10 cellular contexts compared by ENCODE assay signal in genomic region chr6:24064106-24064505, GRCh38.
DNase-seq lines count a peak whose midpoint lies in the region; ATAC-seq and TF ChIP-seq lines count a peak whose summit lies in the region.
"Had no signal": no experiment of that assay in that cellular context is flagged by ENCODE, and none has a peak within 500 bp of the region (broad histone marks: within the 10 kb centered on the region; RNA-seq: fewer than 3 reads in every experiment).

No MANE protein-coding gene starts in this region.

- H3K9me3 Mint-ChIP-seq in Calu3 (ENCODE audit: low read depth, unreplicated experiment): peaks cover 2% of the 10 kb centered on the region
- peaks cover 3 to 10% of the 10 kb centered on the region in 2 donors for H3K9me3 Mint-ChIP-seq in activated naive CD4-positive, alpha-beta T cell treated with anti-CD3 and anti-CD28 coated beads, Interleukin-2, amount 50 U/mL, for 72 hours
- H3K9me3 Mint-ChIP-seq: stimulated activated naive CD8-positive, alpha-beta T cell treated with anti-CD3 and anti-CD28 coated beads, Interleukin-15, Interleukin-2, amounts not matched to agents 100 ng/mL and 50 ng/mL, for 24 hours had no signal

- H3K4me1 Mint-ChIP-seq in Calu3 (ENCODE audit: low read depth, unreplicated experiment): no peaks in the 10 kb centered on the region

- no peak for ATAC-seq in RWPE2 (ENCODE audit: low read depth)
- ATAC-seq in HG02678 (IDR thresholded peaks at IDR 0.05; ENCODE audit: unreplicated experiment): no peak
- no peak for ATAC-seq in activated naive CD4-positive, alpha-beta T cell treated with anti-CD3 and anti-CD28 coated beads, Interleukin-2, amount 50 U/mL, for 72 hours
- no peak for ATAC-seq in GM19395 (IDR thresholded peaks at IDR 0.05; ENCODE audit: unreplicated experiment)

- BruUV-seq in Calu3 (replicated peaks; lab: Mats Ljungman, UMichigan): no TSS peak

- H3K4me3 Mint-ChIP-seq in Calu3 (ENCODE audit: low read depth, unreplicated experiment): no peak overlapping the region
- H3K4me3 Mint-ChIP-seq: stimulated activated naive CD8-positive, alpha-beta T cell treated with anti-CD3 and anti-CD28 coated beads, Interleukin-15, Interleukin-2, amounts not matched to agents 100 ng/mL and 50 ng/mL, for 24 hours had no signal

- H3K27ac Mint-ChIP-seq in Calu3 (ENCODE audit: unreplicated experiment): no peak overlapping the region
- no peak overlapping the region for H3K27ac Mint-ChIP-seq in activated naive CD4-positive, alpha-beta T cell treated with anti-CD3 and anti-CD28 coated beads, Interleukin-2, amount 50 U/mL, for 72 hours
- H3K27ac Mint-ChIP-seq: stimulated activated naive CD8-positive, alpha-beta T cell treated with anti-CD3 and anti-CD28 coated beads, Interleukin-15, Interleukin-2, amounts not matched to agents 100 ng/mL and 50 ng/mL, for 24 hours had no signal

- no peaks in the 10 kb centered on the region for H3K27me3 Mint-ChIP-seq in Calu3 (ENCODE audit: unreplicated experiment)
- H3K27me3 Mint-ChIP-seq: stimulated activated naive CD8-positive, alpha-beta T cell treated with anti-CD3 and anti-CD28 coated beads, Interleukin-15, Interleukin-2, amounts not matched to agents 100 ng/mL and 50 ng/mL, for 24 hours had no signal

- no peaks in the 10 kb centered on the region for H3K9me3 ChIP-seq in RWPE2 (ENCODE audit: severe bottlenecking)

- no peak overlapping the region for H3K4me3 ChIP-seq in RWPE2 (ENCODE audit: severe bottlenecking)
- H3K4me3 ChIP-seq: cardiac muscle cell had no signal

- H3K4me1 ChIP-seq in RWPE2 (ENCODE audit: insufficient read depth, poor library complexity, severe bottlenecking): no peaks in the 10 kb centered on the region

- H3K27ac ChIP-seq in RWPE2 (ENCODE audit: poor library complexity, severe bottlenecking): no peak overlapping the region
- H3K27ac ChIP-seq: cardiac muscle cell had no signal

- CTCF ChIA-PET in Calu3 (lab: Charles Lee): interaction anchor here (0.7 to 2.7 kb wide), 3 partner anchors 141 to 325 kb away, joined by 4 to 15 read pairs (median 10); no protein-coding TSS in a partner anchor

- peak; percentile 53 for TF ChIP-seq CTCF in Calu3 (IDR thresholded peaks at IDR 0.05; ENCODE audit: unreplicated experiment)
- peak; percentile 51 for TF ChIP-seq CTCF in RWPE2 (IDR thresholded peaks at IDR 0.05; ENCODE audit: poor library complexity, severe bottlenecking)

- DNase-seq in Calu3 (peak; percentile 62), HuH-7.5 (ENCODE audit: low spot score) (peak; percentile 11), RWPE2 (ENCODE audit: low spot score) (no peak), left kidney (ENCODE audit: low read depth, low spot score) (peak; percentile 57), GM19238 (ENCODE audit: insufficient read length, low spot score) (no peak)
- no peak for DNase-seq in activated naive CD4-positive, alpha-beta T cell treated with anti-CD3 and anti-CD28 coated beads, Interleukin-2, amount 50 U/mL, for 72 hours (ENCODE audit: low spot score in 2 of 2)

- H3K36me3 ChIP-seq in RWPE2 (ENCODE audit: low read depth): no peaks in the 10 kb centered on the region
- H3K36me3 ChIP-seq: cardiac muscle cell had no signal

- no peaks in the 10 kb centered on the region for H3K36me3 Mint-ChIP-seq in Calu3 (ENCODE audit: insufficient read depth, unreplicated experiment)
- no peaks in the 10 kb centered on the region for H3K36me3 Mint-ChIP-seq in activated naive CD4-positive, alpha-beta T cell treated with anti-CD3 and anti-CD28 coated beads, Interleukin-2, amount 50 U/mL, for 72 hours

- intact Hi-C loops in Calu3 (cut with micrococcal nuclease; ENCODE audit: unreplicated experiment): loop anchor here (1.0 kb wide), 4 partner anchors 141 to 457 kb away; no protein-coding TSS in a partner anchor

- H3K27me3 ChIP-seq in RWPE2 (ENCODE audit: insufficient read depth, poor library complexity, severe bottlenecking): no peaks in the 10 kb centered on the region

Comparison
In these comparisons a context has a peak if more than half of its experiments do, and no peak if none do; other contexts are left out.
1. DNase-seq: peak in Calu3 (single experiment), HuH-7.5 (single experiment) and left kidney (single experiment); none in RWPE2 (single experiment), activated naive CD4-positive, alpha-beta T cell treated with anti-CD3 and anti-CD28 coated beads, Interleukin-2, amount 50 U/mL, for 72 hours (0 of 2) and GM19238 (single experiment).